16 cellular contexts compared by ENCODE assay signal in the genomic region with DNA sequence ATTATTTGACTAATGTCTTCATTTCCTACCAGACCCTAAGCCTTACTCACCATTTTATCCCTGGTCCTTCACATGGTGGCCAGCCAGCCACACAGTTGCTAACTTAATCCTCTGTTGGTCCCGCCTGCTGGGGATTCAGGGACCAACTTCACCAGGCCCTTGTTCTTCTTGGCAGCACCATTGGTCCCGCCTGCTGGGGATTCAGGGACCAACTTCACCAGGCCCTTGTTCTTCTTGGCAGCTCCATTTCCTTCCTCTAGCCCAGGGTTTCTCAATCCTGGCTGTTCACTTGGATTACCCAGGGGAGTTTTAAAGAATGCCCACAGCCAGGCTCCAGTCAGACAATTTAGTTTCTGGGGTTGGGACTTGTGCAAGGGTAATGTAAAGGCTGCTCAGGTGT.
DNase-seq lines count a peak whose midpoint lies in the region; ATAC-seq, FAIRE-seq and TF ChIP-seq lines count a peak whose summit lies in the region.
"Had no signal": no experiment of that assay in that cellular context is flagged by ENCODE, and none has a peak within 500 bp of the region (broad histone marks: within the 10 kb centered on the region; RNA-seq: fewer than 3 reads in every experiment).

No MANE protein-coding gene starts in this region.

- WGBS in pancreas, 2 donors = 57 to 74% methylated on average over 2 of the region's 2 CpGs
- WGBS in body of pancreas, 2 donors = 43 to 70% methylated on average over 2 of the region's 2 CpGs

- H3K9me3 ChIP-seq in WERI-Rb-1 (ENCODE audit: severe bottlenecking) (no peaks in the 10 kb centered on the region), pancreas (no peaks in the 10 kb centered on the region), body of pancreas (no peaks in the 10 kb centered on the region)
- H3K9me3 ChIP-seq: BE2C, Caco-2 had no signal

- H3K4me1 Mint-ChIP-seq in activated naive CD8-positive, alpha-beta T cell treated with anti-CD3 and anti-CD28 coated beads, Interleukin-2, amount 50 U/mL, for 24 hours = no peaks in the 10 kb centered on the region

- H3K4me1 ChIP-seq in pancreas = no peaks in the 10 kb centered on the region
- H3K4me1 ChIP-seq in body of pancreas = no peaks in the 10 kb centered on the region
- H3K4me1 ChIP-seq: BE2C, Caco-2 had no signal

- H3K27me3 Mint-ChIP-seq in activated naive CD8-positive, alpha-beta T cell treated with anti-CD3 and anti-CD28 coated beads, Interleukin-2, amount 50 U/mL, for 24 hours = peaks cover 22% of the 10 kb centered on the region

- H3K4me3 ChIP-seq in WERI-Rb-1 (ENCODE audit: low read depth, low read length) (peak overlapping the region; percentile 23), pancreas (no peak overlapping the region), body of pancreas (no peak overlapping the region)

- H3K9me3 Mint-ChIP-seq in activated naive CD8-positive, alpha-beta T cell treated with anti-CD3 and anti-CD28 coated beads, Interleukin-2, amount 50 U/mL, for 24 hours = no peaks in the 10 kb centered on the region
- H3K9me3 Mint-ChIP-seq: CD4-positive, alpha-beta T cell; H9 had no signal

- H3K27ac ChIP-seq in WERI-Rb-1 (peak overlapping the region; percentile 89), pancreas (no peak overlapping the region), body of pancreas (no peak overlapping the region)
- H3K27ac ChIP-seq: C4-2B had no signal

- no peak for ATAC-seq in activated naive CD8-positive, alpha-beta T cell treated with anti-CD3 and anti-CD28 coated beads, Interleukin-2, amount 50 U/mL, for 24 hours
- ATAC-seq in pancreas (no peak), body of pancreas (no peak)

- intact Hi-C loops in pancreas (cut with DNase I) = no loop called here
- intact Hi-C loops in body of pancreas (cut with DNase I) = no loop called here

- H3K27me3 ChIP-seq in WERI-Rb-1 (ENCODE audit: insufficient read depth, low read depth, severe bottlenecking) (no peaks in the 10 kb centered on the region), pancreas (peaks cover 0 to 9% (median 0%) of the 10 kb centered on the region in 4 donors), body of pancreas (no peaks in the 10 kb centered on the region)
- H3K27me3 ChIP-seq: BE2C had no signal

- no peak overlapping the region for H3K4me3 Mint-ChIP-seq in activated naive CD8-positive, alpha-beta T cell treated with anti-CD3 and anti-CD28 coated beads, Interleukin-2, amount 50 U/mL, for 24 hours
- H3K4me3 Mint-ChIP-seq: CD4-positive, alpha-beta T cell; H9 had no signal

- H3K36me3 Mint-ChIP-seq in activated naive CD8-positive, alpha-beta T cell treated with anti-CD3 and anti-CD28 coated beads, Interleukin-2, amount 50 U/mL, for 24 hours (ENCODE audit: low read depth) = no peaks in the 10 kb centered on the region

- no peak for TF ChIP-seq POLR2A in body of pancreas (IDR thresholded peaks at IDR 0.05)

- no peaks in the 10 kb centered on the region for H3K36me3 ChIP-seq in WERI-Rb-1
- no peaks in the 10 kb centered on the region for H3K36me3 ChIP-seq in pancreas
- H3K36me3 ChIP-seq in body of pancreas (replicated peaks in 1 of 2; ENCODE audit: insufficient read depth in 1 of 2, low read depth in 2 of 2) = no peaks in the 10 kb centered on the region
- H3K36me3 ChIP-seq: BE2C had no signal

- DNase-seq in D721Med (ENCODE audit: insufficient read length, low spot score) (no peak), WERI-Rb-1 (peak; percentile 66), mesenteric fat pad (ENCODE audit: low spot score) (peak; percentile 60), pancreas (no peak), body of pancreas (no peak)
- DNase-seq in activated naive CD8-positive, alpha-beta T cell treated with anti-CD3 and anti-CD28 coated beads, Interleukin-2, amount 50 U/mL, for 24 hours = no peak
- DNase-seq: ACHN; BE2C; Caco-2; CD4-positive, alpha-beta T cell; DMS79 treated with DMSO at 0.1 percent for 48 hours; GF-D8; GOT3; H9 had no signal

- no peak overlapping the region for H3K27ac Mint-ChIP-seq in activated naive CD8-positive, alpha-beta T cell treated with anti-CD3 and anti-CD28 coated beads, Interleukin-2, amount 50 U/mL, for 24 hours
- H3K27ac Mint-ChIP-seq: CD4-positive, alpha-beta T cell; H9 had no signal

- FAIRE-seq in D721Med (lab: Jason Lieb, UNC) = peak; percentile 6
- FAIRE-seq in pancreas (lab: Jason Lieb, UNC) = no peak
- FAIRE-seq: A204.1 had no signal

- TF ChIP-seq CTCF in D721Med (IDR thresholded peaks at IDR 0.05; ENCODE audit: insufficient read depth, missing control alignments) (no peak), WERI-Rb-1 (IDR thresholded peaks at IDR 0.05; ENCODE audit: low read depth, low read length) (no peak), pancreas (IDR thresholded peaks at IDR 0.05) (no peak), body of pancreas (IDR thresholded peaks at IDR 0.05) (no peak)

Comparison
In these comparisons a context has a peak if more than half of its experiments do, and no peak if none do; other contexts are left out.
1. DNase-seq: peak in WERI-Rb-1 (single experiment) and mesenteric fat pad (single experiment); none in D721Med (single experiment), activated naive CD8-positive, alpha-beta T cell treated with anti-CD3 and anti-CD28 coated beads, Interleukin-2, amount 50 U/mL, for 24 hours (single experiment), pancreas (0 of 6) and body of pancreas (0 of 4).